Comparison of ENCODE assay signal across 9 cellular contexts in the genomic region with DNA sequence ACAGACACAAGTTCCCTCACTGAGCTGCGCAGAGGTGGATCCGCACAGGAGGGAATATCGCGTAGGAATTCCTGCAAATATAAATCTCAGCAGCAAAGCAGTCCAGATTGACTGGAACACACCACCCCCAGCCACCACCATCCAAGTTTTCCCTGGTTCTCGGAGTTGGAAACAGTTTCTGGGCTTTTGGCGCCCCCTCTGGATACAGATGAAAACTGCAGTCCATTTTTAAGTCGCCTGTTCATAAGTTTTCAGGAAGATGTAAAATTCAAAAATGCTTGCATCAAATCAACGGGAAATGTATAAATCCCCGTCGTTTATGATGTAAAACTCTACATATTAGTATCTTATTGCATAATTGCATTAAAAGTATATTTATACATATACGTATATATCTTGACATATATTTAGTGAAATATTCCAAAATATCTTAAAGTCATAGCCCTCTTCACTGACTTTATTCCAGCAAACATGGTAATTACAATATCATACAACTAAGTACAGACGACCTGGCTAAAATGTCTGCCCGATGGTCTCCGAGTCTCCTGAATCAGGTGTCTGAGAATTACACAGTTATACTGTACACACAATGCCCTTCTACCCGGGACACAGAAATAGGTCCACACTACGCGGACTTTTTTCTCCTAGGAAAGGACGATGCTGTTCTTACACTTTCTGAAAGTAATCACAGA. TPM values are rescaled to one million over a fixed set of nuclear protein-coding genes. Genes with fewer than 3 reads are reported as not detected.
A peak's percentile ranks its signal among the peaks of the same experiment; 100 is the strongest.
DNase-seq lines count a peak whose midpoint lies in the region; ATAC-seq and TF ChIP-seq lines count a peak whose summit lies in the region.
"Had no signal": no experiment of that assay in that cellular context is flagged by ENCODE, and none has a peak within 500 bp of the region (broad histone marks: within the 10 kb centered on the region; RNA-seq: fewer than 3 reads in every experiment).

No MANE protein-coding gene starts in this region.

- no peak overlapping the region for H3K4me3 Mint-ChIP-seq in activated T-cell treated with anti-CD3 and anti-CD28 coated beads, Interleukin-2, amount 50 U/mL, for 4 hours
- H3K4me3 Mint-ChIP-seq in T-helper 1 cell treated with Interleukin-12 subunit alpha and Interleukin-12 subunit beta and Interleukin-4 antibody, amounts not matched to agents 30 μg/mL and 1 μg/mL, for 36 hours, result no peak overlapping the region
- H3K4me3 Mint-ChIP-seq: memory B cell had no signal

- H3K27ac ChIP-seq in esophagus muscularis mucosa (replicated peaks in 1 of 4), result no peak overlapping the region

- intact Hi-C loops in esophagus muscularis mucosa (cut with DNase I), result loop anchor here (5.0 to 10.0 kb wide), 2 partner anchors 646 to 1484 kb away; no protein-coding TSS in a partner anchor

- peak; percentile 28 for DNase-seq in activated T-cell treated with anti-CD3 and anti-CD28 coated beads for 48 hours (ENCODE audit: low read depth)
- no peak for DNase-seq in activated T-cell treated with anti-CD3 and anti-CD28 coated beads, Interleukin-2, amount 50 U/mL, for 4 hours
- peak; percentile 85 for DNase-seq in M059J (ENCODE audit: low read depth)
- DNase-seq in esophagus muscularis mucosa (ENCODE audit: extremely low spot score), result no peak
- peak; percentile 86 for DNase-seq in mucosa of gallbladder (ENCODE audit: low spot score)
- no peak for DNase-seq in KG1 (lab: John Stamatoyannopoulos, UW)

- H3K27me3 ChIP-seq in esophagus muscularis mucosa, result peaks cover 9 to 99% (median 57%) of the 10 kb centered on the region in 4 donors

- peak; percentile 75 to 92 (median 87) for TF ChIP-seq CTCF in esophagus muscularis mucosa (IDR thresholded peaks at IDR 0.05)

- H3K36me3 Mint-ChIP-seq in activated T-cell treated with anti-CD3 and anti-CD28 coated beads, Interleukin-2, amount 50 U/mL, for 4 hours (ENCODE audit: insufficient read depth), result no peaks in the 10 kb centered on the region
- peaks cover 2% of the 10 kb centered on the region for H3K36me3 Mint-ChIP-seq in T-helper 1 cell treated with Interleukin-12 subunit alpha and Interleukin-12 subunit beta and Interleukin-4 antibody, amounts not matched to agents 30 μg/mL and 1 μg/mL, for 36 hours (ENCODE audit: low read depth)

- peaks cover 25 to 72% (median 67%) of the 10 kb centered on the region in 4 donors for H3K4me1 ChIP-seq in esophagus muscularis mucosa

- no peak for TF ChIP-seq POLR2A in esophagus muscularis mucosa (IDR thresholded peaks at IDR 0.05; ENCODE audit: low read depth)

- H3K27me3 Mint-ChIP-seq in activated T-cell treated with anti-CD3 and anti-CD28 coated beads, Interleukin-2, amount 50 U/mL, for 4 hours (ENCODE audit: low read depth), result peaks cover 75% of the 10 kb centered on the region
- peaks cover 78% of the 10 kb centered on the region for H3K27me3 Mint-ChIP-seq in T-helper 1 cell treated with Interleukin-12 subunit alpha and Interleukin-12 subunit beta and Interleukin-4 antibody, amounts not matched to agents 30 μg/mL and 1 μg/mL, for 36 hours (ENCODE audit: low read depth)

- H3K36me3 ChIP-seq in esophagus muscularis mucosa, result peaks cover 0 to 9% (median 0%) of the 10 kb centered on the region in 4 donors

- no peak for ATAC-seq in activated T-cell treated with anti-CD3 and anti-CD28 coated beads, Interleukin-2, amount 50 U/mL, for 4 hours
- ATAC-seq in GM21367 (IDR thresholded peaks at IDR 0.05; ENCODE audit: unreplicated experiment), result no peak

- H3K4me3 ChIP-seq in esophagus muscularis mucosa, result peak overlapping the region; percentile 35 to 54 (median 44)

- TF ChIP-seq EP300 in esophagus muscularis mucosa (IDR thresholded peaks at IDR 0.05), result no peak

- H3K9me3 Mint-ChIP-seq in activated T-cell treated with anti-CD3 and anti-CD28 coated beads, Interleukin-2, amount 50 U/mL, for 4 hours, result no peaks in the 10 kb centered on the region
- no peaks in the 10 kb centered on the region for H3K9me3 Mint-ChIP-seq in T-helper 1 cell treated with Interleukin-12 subunit alpha and Interleukin-12 subunit beta and Interleukin-4 antibody, amounts not matched to agents 30 μg/mL and 1 μg/mL, for 36 hours
- H3K9me3 Mint-ChIP-seq: memory B cell had no signal

- 10% methylated on average over 18 of the region's 18 CpGs for WGBS in esophagus muscularis mucosa

- peak overlapping the region; percentile 59 for H3K27ac Mint-ChIP-seq in T-helper 1 cell treated with Interleukin-12 subunit alpha and Interleukin-12 subunit beta and Interleukin-4 antibody, amounts not matched to agents 30 μg/mL and 1 μg/mL, for 36 hours
- H3K27ac Mint-ChIP-seq: memory B cell had no signal

- H3K9me3 ChIP-seq in esophagus muscularis mucosa, result no peaks in the 10 kb centered on the region

- peaks cover 2% of the 10 kb centered on the region for H3K4me1 Mint-ChIP-seq in activated T-cell treated with anti-CD3 and anti-CD28 coated beads, Interleukin-2, amount 50 U/mL, for 4 hours (ENCODE audit: low read depth)
- peaks cover 3% of the 10 kb centered on the region for H3K4me1 Mint-ChIP-seq in T-helper 1 cell treated with Interleukin-12 subunit alpha and Interleukin-12 subunit beta and Interleukin-4 antibody, amounts not matched to agents 30 μg/mL and 1 μg/mL, for 36 hours (ENCODE audit: low read depth)

RNA-seq across cellular contexts. Expression of a gene that starts 2.1 kb away (rescaled TPM):
- under 1 TPM; 0.08 to 0.16 (median 0.15) TPM for total RNA-seq in activated T-cell treated with anti-CD3 and anti-CD28 coated beads, Interleukin-2, amount 50 U/mL, for 4 hours
- total RNA-seq in M059J (2014; rRNA removed; shearing (Covaris generic)), result 16.9 and 24.3 TPM in 2 replicates
- total RNA-seq in esophagus muscularis mucosa (1 to 10 TPM; 1.4 to 3.7 (median 1.9) TPM), mucosa of gallbladder (67.0 TPM)

Comparison
In these comparisons a context has a peak if more than half of its experiments do, and no peak if none do; other contexts are left out.
1. DNase-seq: peak in activated T-cell treated with anti-CD3 and anti-CD28 coated beads for 48 hours (single experiment), M059J (single experiment) and mucosa of gallbladder (single experiment); none in activated T-cell treated with anti-CD3 and anti-CD28 coated beads, Interleukin-2, amount 50 U/mL, for 4 hours (single experiment), esophagus muscularis mucosa (single experiment) and KG1 (single experiment).